Comparison of ENCODE assay signal across 15 cellular contexts in the genomic region with DNA sequence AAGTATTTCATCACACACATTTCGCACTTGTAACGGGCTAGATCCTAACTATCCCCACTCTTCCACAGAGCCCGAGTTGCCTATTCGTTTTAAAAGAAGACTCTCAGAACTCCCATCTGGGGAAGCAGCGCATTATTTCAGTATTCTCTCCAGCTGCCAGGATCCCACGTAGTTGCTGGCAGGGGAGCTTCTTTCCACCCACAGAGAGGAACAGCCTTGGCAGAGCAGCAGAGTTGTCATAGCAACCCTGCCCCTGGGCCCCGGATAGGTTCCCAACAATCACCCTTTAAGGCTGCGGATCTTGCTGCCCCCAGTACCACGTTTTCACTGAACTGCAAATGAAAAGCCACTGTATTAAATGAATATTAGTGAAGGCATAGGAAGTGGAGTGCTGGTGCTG.
DNase-seq lines count a peak whose midpoint lies in the region; ATAC-seq lines count a peak whose summit lies in the region.
"Had no signal": no experiment of that assay in that cellular context is flagged by ENCODE, and none has a peak within 500 bp of the region (broad histone marks: within the 10 kb centered on the region; RNA-seq: fewer than 3 reads in every experiment).

No MANE protein-coding gene starts in this region.

- ATAC-seq in HG03520 (IDR thresholded peaks at IDR 0.05; ENCODE audit: unreplicated experiment) (no peak), GM18520 (IDR thresholded peaks at IDR 0.05; ENCODE audit: unreplicated experiment) (no peak)
- ATAC-seq: A549, right lobe of liver had no signal

- DNase-seq in SHP77 (lab: John Stamatoyannopoulos, UW) (peak; percentile 3 to 6), SHP77 treated with DMSO at 0.1 percent for 48 hours (lab: John Stamatoyannopoulos, UW) (no peak), astrocyte of the hippocampus (ENCODE audit: low read depth, low spot score) (peak; percentile 87), iPS-NIHi11 (ENCODE audit: low spot score) (peak; percentile 68), superior temporal gyrus (ENCODE audit: extremely low spot score) (peak; percentile 83)
- no peak for DNase-seq in activated CD4-positive, CD25-positive, alpha-beta regulatory T cell treated with anti-CD3 and anti-CD28 coated beads, Interleukin-2, amount 50 U/mL, for 72 hours
- DNase-seq: activated T-cell treated with anti-CD3 and anti-CD28 coated beads, Interleukin-2, amount 50 U/mL, for 1 hour; effector CD4-positive, alpha-beta T cell; GF-D8; kidney glomerular epithelial cell; NCI-H510A treated with DMSO at 0.1 percent for 48 hours; right lobe of liver had no signal

Comparison
In these comparisons a context has a peak if more than half of its experiments do, and no peak if none do; other contexts are left out.
1. DNase-seq: peak in SHP77 (2 of 2), astrocyte of the hippocampus (single experiment), iPS-NIHi11 (single experiment) and superior temporal gyrus (single experiment); none in SHP77 treated with DMSO at 0.1 percent for 48 hours (single experiment) and activated CD4-positive, CD25-positive, alpha-beta regulatory T cell treated with anti-CD3 and anti-CD28 coated beads, Interleukin-2, amount 50 U/mL, for 72 hours (single experiment).